Comparison of ENCODE assay signal across 9 cellular contexts in the genomic region with DNA sequence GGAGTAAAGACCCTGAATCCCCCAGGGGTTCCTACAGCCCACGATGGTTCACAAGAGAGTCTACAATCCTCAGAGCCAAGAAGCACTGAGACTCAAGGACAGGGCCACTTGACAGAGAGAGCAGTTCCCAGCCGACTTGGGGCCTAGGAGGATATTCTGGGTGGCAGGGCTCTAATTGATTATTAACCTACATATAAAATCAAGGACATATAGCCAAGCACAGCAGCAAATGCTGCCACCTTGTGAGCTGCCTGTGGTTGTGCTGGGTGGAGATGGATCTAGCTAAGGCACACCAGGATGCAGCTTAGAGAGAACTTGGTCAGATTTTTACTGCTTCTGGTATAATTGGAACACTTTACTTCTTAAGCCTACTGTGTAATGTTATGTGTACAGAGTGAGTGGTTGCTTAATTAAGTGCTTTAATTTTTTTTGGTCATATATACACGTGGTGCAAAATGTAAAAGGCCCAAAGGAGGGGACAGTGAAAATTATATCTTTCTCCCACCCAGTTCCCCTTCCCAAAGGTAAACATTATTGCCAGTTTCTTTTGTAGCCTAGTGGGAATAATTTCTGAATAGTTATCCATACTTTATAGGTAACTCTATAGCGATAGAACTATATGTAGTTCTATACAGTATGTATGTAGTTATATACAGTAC.
DNase-seq lines count a peak whose midpoint lies in the region; ATAC-seq and TF ChIP-seq lines count a peak whose summit lies in the region.
"Had no signal": no experiment of that assay in that cellular context is flagged by ENCODE, and none has a peak within 500 bp of the region (broad histone marks: within the 10 kb centered on the region; RNA-seq: fewer than 3 reads in every experiment).

No MANE protein-coding gene starts in this region.

- no peak overlapping the region for H3K27ac ChIP-seq in upper lobe of right lung
- H3K27ac ChIP-seq: SJSA1 had no signal

- peak overlapping the region; percentile 97 for H3K27ac Mint-ChIP-seq in T-helper 2 cell treated with Interferon-gamma antibody and Interleukin-4, amounts not matched to agents 5 μg/mL and 100 μg/mL, for 36 hours
- H3K27ac Mint-ChIP-seq in brain (peak overlapping the region in 4 of 5 experiments; percentile 51 to 81 (median 60)), mesothelial cell of epicardium (no peak overlapping the region)

- peaks cover 42% of the 10 kb centered on the region for H3K4me1 ChIP-seq in upper lobe of right lung
- H3K4me1 ChIP-seq: SJSA1 had no signal

- no peaks in the 10 kb centered on the region for H3K27me3 ChIP-seq in upper lobe of right lung
- H3K27me3 ChIP-seq: SJSA1 had no signal

- H3K36me3 ChIP-seq in upper lobe of right lung, result no peaks in the 10 kb centered on the region
- H3K36me3 ChIP-seq: SJSA1 had no signal

- intact Hi-C loops in upper lobe of right lung (cut with DNase I), result no loop called here

- H3K27me3 Mint-ChIP-seq in T-helper 2 cell treated with Interferon-gamma antibody and Interleukin-4, amounts not matched to agents 5 μg/mL and 100 μg/mL, for 36 hours (ENCODE audit: low read depth), result no peaks in the 10 kb centered on the region
- H3K27me3 Mint-ChIP-seq in brain (peaks cover 8% of the 10 kb centered on the region), mesothelial cell of epicardium (ENCODE audit: low read depth) (peaks cover 8% of the 10 kb centered on the region)

- H3K36me3 Mint-ChIP-seq in T-helper 2 cell treated with Interferon-gamma antibody and Interleukin-4, amounts not matched to agents 5 μg/mL and 100 μg/mL, for 36 hours (ENCODE audit: low read depth), result peaks cover 13% of the 10 kb centered on the region
- H3K36me3 Mint-ChIP-seq in brain (no peaks in the 10 kb centered on the region), mesothelial cell of epicardium (no peaks in the 10 kb centered on the region)

- H3K4me3 Mint-ChIP-seq in T-helper 2 cell treated with Interferon-gamma antibody and Interleukin-4, amounts not matched to agents 5 μg/mL and 100 μg/mL, for 36 hours, result peak overlapping the region; percentile 84
- H3K4me3 Mint-ChIP-seq in brain (no peak overlapping the region), mesothelial cell of epicardium (no peak overlapping the region)

- H3K4me3 ChIP-seq in upper lobe of right lung, result no peak overlapping the region
- H3K4me3 ChIP-seq: SJSA1 had no signal

- ATAC-seq in HG02981 (IDR thresholded peaks at IDR 0.05; ENCODE audit: unreplicated experiment) (peak; percentile 39), upper lobe of right lung (peak; percentile 71)

- DNase-seq in EL (peak; percentile 5), mesothelial cell of epicardium (ENCODE audit: low spot score in 2 of 2, unreplicated experiment in 2 of 2) (no peak), upper lobe of right lung (no peak), SHP77 (lab: John Stamatoyannopoulos, UW) (no peak), cortex of kidney (lab: John Stamatoyannopoulos, UW) (no peak)
- DNase-seq in T-helper 2 cell treated with Interferon-gamma antibody and Interleukin-4, amounts not matched to agents 5 μg/mL and 100 μg/mL, for 36 hours (ENCODE audit: low spot score), result peak; percentile 45

- H3K9me3 ChIP-seq in upper lobe of right lung, result no peaks in the 10 kb centered on the region
- H3K9me3 ChIP-seq: SJSA1 had no signal

- peaks cover 80% of the 10 kb centered on the region for H3K4me1 Mint-ChIP-seq in T-helper 2 cell treated with Interferon-gamma antibody and Interleukin-4, amounts not matched to agents 5 μg/mL and 100 μg/mL, for 36 hours (ENCODE audit: low read depth)
- H3K4me1 Mint-ChIP-seq in brain (peaks cover 30% of the 10 kb centered on the region), mesothelial cell of epicardium (peaks cover 46% of the 10 kb centered on the region)

- TF ChIP-seq CTCF in brain (conservative IDR thresholded peaks at IDR 0.05) (peak; percentile 74 to 84), mesothelial cell of epicardium (IDR thresholded peaks at IDR 0.05; ENCODE audit: unreplicated experiment) (peak; percentile 34), upper lobe of right lung (IDR thresholded peaks at IDR 0.05) (peak; percentile 57)

- H3K9me3 Mint-ChIP-seq in T-helper 2 cell treated with Interferon-gamma antibody and Interleukin-4, amounts not matched to agents 5 μg/mL and 100 μg/mL, for 36 hours, result peaks cover 4% of the 10 kb centered on the region
- peaks cover 0 to 3% (median 0%) of the 10 kb centered on the region in 5 experiments for H3K9me3 Mint-ChIP-seq in brain
- no peaks in the 10 kb centered on the region for H3K9me3 Mint-ChIP-seq in mesothelial cell of epicardium

Comparison
In these comparisons a context has a peak if more than half of its experiments do, and no peak if none do; other contexts are left out.
1. DNase-seq: peak in EL (single experiment) and T-helper 2 cell treated with Interferon-gamma antibody and Interleukin-4, amounts not matched to agents 5 μg/mL and 100 μg/mL, for 36 hours (single experiment); none in mesothelial cell of epicardium (0 of 2), upper lobe of right lung (single experiment), SHP77 (0 of 2) and cortex of kidney (single experiment).
2. Peak in every context shown above with its lines, with median percentiles within 50 percentile points of each other: CTCF ChIP-seq.